ENCODE assay signal across 8 cellular contexts in the genomic region with DNA sequence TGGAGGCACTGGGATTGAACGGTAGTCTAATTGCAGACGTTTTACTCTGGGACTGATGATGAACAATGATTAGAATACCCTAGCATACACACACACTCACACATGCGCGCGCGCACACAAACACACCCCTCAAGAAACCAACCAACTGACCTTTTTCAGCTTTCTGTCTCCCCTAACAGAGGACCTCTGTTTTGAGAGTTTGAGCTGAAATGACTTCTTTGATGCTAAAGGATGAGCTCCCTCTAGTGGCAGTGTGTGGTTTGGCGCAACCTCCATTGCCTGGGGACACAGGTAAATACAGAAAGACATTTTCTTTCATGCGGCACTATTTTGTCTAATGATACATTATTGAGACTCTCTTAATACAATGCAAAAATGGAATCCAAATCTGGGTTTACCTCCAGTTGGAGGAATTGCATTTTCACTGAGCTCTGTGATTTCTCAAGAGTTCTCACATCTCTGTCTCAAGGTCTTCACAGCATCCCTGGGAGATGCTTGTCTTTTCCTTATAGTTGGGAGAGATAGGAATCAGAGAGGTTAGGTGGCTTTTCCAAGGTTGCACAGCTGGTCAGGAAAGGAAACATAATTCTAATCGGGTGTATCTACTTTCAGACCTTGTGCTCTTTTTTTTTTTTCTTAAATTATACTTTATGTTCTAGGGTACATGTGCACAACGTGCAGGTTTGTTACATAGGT.
DNase-seq lines count a peak whose midpoint lies in the region; ATAC-seq and TF ChIP-seq lines count a peak whose summit lies in the region.

No MANE protein-coding gene starts in this region.

- H3K4me1 Mint-ChIP-seq in CD4-positive, CD25-positive, alpha-beta regulatory T cell = peaks cover 7 to 16% (median 9%) of the 10 kb centered on the region in 4 donors
- peaks cover 17% of the 10 kb centered on the region for H3K4me1 Mint-ChIP-seq in neural crest cell

- no peak overlapping the region for H3K4me3 ChIP-seq in CD4-positive, CD25-positive, alpha-beta regulatory T cell (ENCODE audit: low read depth, low read length)
- no peak overlapping the region for H3K4me3 ChIP-seq in esophagus muscularis mucosa

- H3K36me3 ChIP-seq in CD4-positive, CD25-positive, alpha-beta regulatory T cell (ENCODE audit: control insufficient read depth, insufficient read depth, low read length) = no peaks in the 10 kb centered on the region
- no peaks in the 10 kb centered on the region for H3K36me3 ChIP-seq in esophagus muscularis mucosa

- no peaks in the 10 kb centered on the region for H3K27me3 ChIP-seq in CD4-positive, CD25-positive, alpha-beta regulatory T cell (ENCODE audit: control insufficient read depth, insufficient read depth, low read length)
- H3K27me3 ChIP-seq in esophagus muscularis mucosa = no peaks in the 10 kb centered on the region

- H3K27ac ChIP-seq in CD4-positive, CD25-positive, alpha-beta regulatory T cell (ENCODE audit: insufficient read depth, low read length, poor library complexity, severe bottlenecking) = no peak overlapping the region
- H3K27ac ChIP-seq in esophagus muscularis mucosa (replicated peaks in 1 of 4) = no peak overlapping the region

- intact Hi-C loops in esophagus muscularis mucosa (cut with DNase I) = no loop called here

- H3K4me1 ChIP-seq in CD4-positive, CD25-positive, alpha-beta regulatory T cell (ENCODE audit: control insufficient read depth, insufficient read depth, low read length, poor library complexity, severe bottlenecking) = no peaks in the 10 kb centered on the region
- H3K4me1 ChIP-seq in esophagus muscularis mucosa = no peaks in the 10 kb centered on the region

- no peak for TF ChIP-seq EP300 in esophagus muscularis mucosa (IDR thresholded peaks at IDR 0.05)

- TF ChIP-seq CTCF in esophagus muscularis mucosa (IDR thresholded peaks at IDR 0.05) (peak; percentile 61 to 86 (median 68)), neural crest cell (conservative IDR thresholded peaks at IDR 0.05) (peak; percentile 94)

- no peaks in the 10 kb centered on the region for H3K9me3 Mint-ChIP-seq in CD4-positive, CD25-positive, alpha-beta regulatory T cell
- peaks cover 4% of the 10 kb centered on the region for H3K9me3 Mint-ChIP-seq in neural crest cell

- no peak overlapping the region for H3K4me3 Mint-ChIP-seq in CD4-positive, CD25-positive, alpha-beta regulatory T cell
- no peak overlapping the region for H3K4me3 Mint-ChIP-seq in neural crest cell

- H3K27ac Mint-ChIP-seq in CD4-positive, CD25-positive, alpha-beta regulatory T cell = no peak overlapping the region
- H3K27ac Mint-ChIP-seq in neural crest cell (ENCODE audit: unreplicated experiment) = no peak overlapping the region

- 42% methylated on average over 10 of the region's 10 CpGs for WGBS in esophagus muscularis mucosa

- ATAC-seq in CD4-positive, CD25-positive, alpha-beta regulatory T cell (ENCODE audit: low read depth in 2 of 2) = no peak
- peak; percentile 47 for ATAC-seq in GM19043 (IDR thresholded peaks at IDR 0.05; ENCODE audit: low read depth, unreplicated experiment)
- peak; percentile 52 for ATAC-seq in HG03521 (IDR thresholded peaks at IDR 0.05; ENCODE audit: unreplicated experiment)

- DNase-seq in CD4-positive, CD25-positive, alpha-beta regulatory T cell = peak; percentile 15 to 77 (median 36)
- peak; percentile 17 for DNase-seq in NOMO-1 treated with dmso at 0.1 percent for 144 hours (lab: John Stamatoyannopoulos, UW; ENCODE audit: unreplicated experiment)
- DNase-seq in activated CD8-positive, alpha-beta memory T cell treated with anti-CD3 and anti-CD28 coated beads, Interleukin-2, amount 50 U/mL, for 4 hours = peak; percentile 58
- DNase-seq in esophagus muscularis mucosa (ENCODE audit: extremely low spot score) = peak; percentile 90
- DNase-seq in neural crest cell (ENCODE audit: low read depth, low spot score) = peak; percentile 72
- DNase-seq in superior temporal gyrus (ENCODE audit: extremely low spot score) = peak; percentile 95

- H3K9me3 ChIP-seq in CD4-positive, CD25-positive, alpha-beta regulatory T cell (ENCODE audit: control insufficient read depth in 2 of 2, low read length in 2 of 2) = no peaks in the 10 kb centered on the region
- no peaks in the 10 kb centered on the region for H3K9me3 ChIP-seq in esophagus muscularis mucosa

- H3K27me3 Mint-ChIP-seq in CD4-positive, CD25-positive, alpha-beta regulatory T cell = peaks cover 7% of the 10 kb centered on the region
- no peaks in the 10 kb centered on the region for H3K27me3 Mint-ChIP-seq in neural crest cell (ENCODE audit: low read depth)

- H3K36me3 Mint-ChIP-seq in CD4-positive, CD25-positive, alpha-beta regulatory T cell = no peaks in the 10 kb centered on the region
- H3K36me3 Mint-ChIP-seq in neural crest cell (ENCODE audit: low read depth) = no peaks in the 10 kb centered on the region

- TF ChIP-seq POLR2A in esophagus muscularis mucosa (IDR thresholded peaks at IDR 0.05; ENCODE audit: low read depth) = no peak

Comparison
In these comparisons a context has a peak if more than half of its experiments do, and no peak if none do; other contexts are left out.
1. ATAC-seq: peak in GM19043 (single experiment) and HG03521 (single experiment); none in CD4-positive, CD25-positive, alpha-beta regulatory T cell (0 of 2).
2. DNase-seq: peak in every context shown above with its lines; median percentile 95 in superior temporal gyrus; 90 in esophagus muscularis mucosa; 72 in neural crest cell; 58 in activated CD8-positive, alpha-beta memory T cell treated with anti-CD3 and anti-CD28 coated beads, Interleukin-2, amount 50 U/mL, for 4 hours; 36 in CD4-positive, CD25-positive, alpha-beta regulatory T cell; 17 in NOMO-1 treated with dmso at 0.1 percent for 144 hours.